ENCODE assay signal across 9 cellular contexts in genomic region chrX:142819461-142819860, GRCh38.
"Had no signal": no experiment of that assay in that cellular context is flagged by ENCODE, and none has a peak within 500 bp of the region (broad histone marks: within the 10 kb centered on the region; RNA-seq: fewer than 3 reads in every experiment).

No MANE protein-coding gene starts in this region.

- ATAC-seq: GM23338, HCT116 had no signal

- H3K36me3 ChIP-seq: HAP-1 had no signal

- H3K4me1 ChIP-seq: HAP-1 had no signal

- DNase-seq: GM23248, GOT3, H7, H9, HCEC 1CT, HFFc6 had no signal

- H3K27ac ChIP-seq: GM23248 had no signal

- H3K9me3 ChIP-seq: HAP-1 had no signal

- H3K4me3 ChIP-seq: GM23248, GM23338, HAP-1 had no signal
